Comparison of ENCODE assay signal across 1 cellular context in genomic region chr10:4781955-4782354, GRCh38.
TF ChIP-seq lines count a peak whose summit lies in the region.

No MANE protein-coding gene starts in this region.

TF ChIP-seq in HCT116, 20 proteins besides CTCF, POLR2A, EP300 and RAD21:
- TF ChIP-seq ZBTB33 (IDR thresholded peaks at IDR 0.05; ENCODE audit: extremely low read depth, insufficient replicate concordance, low read length) (no peak), EZH2phosphoT487 (IDR thresholded peaks at IDR 0.05; ENCODE audit: borderline replicate concordance) (no peak), JUND (IDR thresholded peaks at IDR 0.05) (no peak), ELF1 (IDR thresholded peaks at IDR 0.05; ENCODE audit: borderline replicate concordance, low read depth) (no peak), MAX (IDR thresholded peaks at IDR 0.05) (no peak), CEBPB (IDR thresholded peaks at IDR 0.05; ENCODE audit: low read depth) (no peak), ZFX (IDR thresholded peaks at IDR 0.05) (no peak), FOSL1 (IDR thresholded peaks at IDR 0.05; ENCODE audit: low read depth) (no peak), REST (IDR thresholded peaks at IDR 0.05; ENCODE audit: low read depth) (no peak), YY1 (IDR thresholded peaks at IDR 0.05; ENCODE audit: extremely low read depth, insufficient replicate concordance, low read depth, low read length) (no peak)
